Comparison of ENCODE assay signal across 8 cellular contexts in genomic region chr13:24264976-24265375, GRCh38. TPM values are rescaled to one million over a fixed set of nuclear protein-coding genes. Genes with fewer than 3 reads are reported as not detected.
DNase-seq lines count a peak whose midpoint lies in the region; FAIRE-seq and TF ChIP-seq lines count a peak whose summit lies in the region.

No MANE protein-coding gene starts in this region.

- H3K79me1 ChIP-seq in trophoblast cell (ENCODE audit: low read length) = no peaks in the 10 kb centered on the region

- no CpG with 5 or more reads among the region's 8 CpGs for WGBS in trophoblast cell (ENCODE audit: extremely low coverage, insufficient coverage, insufficient read length)

- no peak overlapping the region for H4K8ac ChIP-seq in trophoblast cell (ENCODE audit: low read depth, low read length)

- H3K27me3 ChIP-seq in trophoblast cell (ENCODE audit: insufficient read depth, low read length) = no peaks in the 10 kb centered on the region

- H3K18ac ChIP-seq in trophoblast cell (ENCODE audit: low read length) = no peak overlapping the region

- H3K9ac ChIP-seq in SK-N-MC (ENCODE audit: insufficient read length) = no peak overlapping the region
- H3K9ac ChIP-seq in trophoblast cell (ENCODE audit: low read length) = no peak overlapping the region

- H3K4ac ChIP-seq in trophoblast cell (ENCODE audit: low read depth, low read length) = no peak overlapping the region

- H3K36me3 ChIP-seq in SK-N-MC (ENCODE audit: insufficient read depth, low read length) (no peaks in the 10 kb centered on the region), trophoblast cell (ENCODE audit: control insufficient read depth in 1 of 2, insufficient read depth in 2 of 2, low read length in 2 of 2) (no peaks in the 10 kb centered on the region)

- no peaks in the 10 kb centered on the region for H3K4me1 ChIP-seq in trophoblast cell (ENCODE audit: control insufficient read depth in 1 of 2, insufficient read depth in 2 of 2, low read length in 2 of 2)

- H3K9me3 ChIP-seq in SK-N-MC (ENCODE audit: low read depth, low read length) (no peaks in the 10 kb centered on the region), trophoblast cell (ENCODE audit: insufficient read depth, low read depth, low read length) (no peaks in the 10 kb centered on the region)

- H2AFZ ChIP-seq in trophoblast cell (ENCODE audit: insufficient read depth, low read length, poor library complexity) = no peak overlapping the region

- no peak overlapping the region for H3K4me3 ChIP-seq in SK-N-MC
- no peak overlapping the region for H3K4me3 ChIP-seq in foreskin fibroblast (ENCODE audit: low read depth in 1 of 2, low read length in 2 of 2)
- H3K4me3 ChIP-seq in trophoblast cell (ENCODE audit: low read depth, low read length) = no peak overlapping the region

- no peak overlapping the region for H3K4me2 ChIP-seq in trophoblast cell (ENCODE audit: low read length)

- H3K14ac ChIP-seq in trophoblast cell (ENCODE audit: low read length) = no peak overlapping the region

- no peak for DNase-seq in GM12891 (ENCODE audit: insufficient read length, low spot score)
- DNase-seq in SK-N-MC (ENCODE audit: low read depth, low spot score) = no peak
- peak; percentile 68 for DNase-seq in activated gamma-delta T cell treated with anti-CD3 and anti-CD28 coated beads, Interleukin-2, amount 50 U/mL, for 16 hours (ENCODE audit: low read depth)
- peak; percentile 87 for DNase-seq in stimulated activated CD4-positive, alpha-beta T cell treated with anti-CD3 and anti-CD28 coated beads, Interleukin-15, amount 100 ng/mL, for 24 hours
- DNase-seq in foreskin fibroblast = no peak
- DNase-seq in trophoblast cell = no peak
- no peak for DNase-seq in occipital lobe (lab: John Stamatoyannopoulos, UW)
- no peak for DNase-seq in A172 (ENCODE audit: low spot score)

- no peak overlapping the region for H4K91ac ChIP-seq in trophoblast cell (ENCODE audit: low read depth, low read length)

- H2BK120ac ChIP-seq in trophoblast cell (ENCODE audit: insufficient read depth, low read length, poor library complexity) = no peak overlapping the region

- peak; percentile 79 for FAIRE-seq in GM12891 (lab: Jason Lieb, UNC)

- no peak for TF ChIP-seq CTCF in foreskin fibroblast (IDR thresholded peaks at IDR 0.05; ENCODE audit: low read depth, low read length)

- H3K27ac ChIP-seq in SK-N-MC = peak overlapping the region; percentile 80; the same call in 1 of the 2 replicates
- no peak overlapping the region for H3K27ac ChIP-seq in trophoblast cell (ENCODE audit: low read depth, low read length)

- H3K23ac ChIP-seq in trophoblast cell (ENCODE audit: low read length) = no peak overlapping the region

- no peak overlapping the region for H2BK12ac ChIP-seq in trophoblast cell (ENCODE audit: low read length)

- no peaks in the 10 kb centered on the region for H3K79me2 ChIP-seq in trophoblast cell (ENCODE audit: control insufficient read depth, insufficient read depth, low read length, poor library complexity)

- TF ChIP-seq POLR2A in GM12891 (IDR thresholded peaks at IDR 0.05; ENCODE audit: low read depth, low read length) = no peak

- H2BK5ac ChIP-seq in trophoblast cell (ENCODE audit: low read depth, low read length, poor library complexity) = no peak overlapping the region

- no peak overlapping the region for H4K12ac ChIP-seq in trophoblast cell (ENCODE audit: low read depth, low read length)

- H2AK5ac ChIP-seq in trophoblast cell (ENCODE audit: low read length) = no peak overlapping the region

TF ChIP-seq in GM12891, 5 proteins besides CTCF, POLR2A, EP300 and RAD21:
- TF ChIP-seq TAF1 (IDR thresholded peaks at IDR 0.05; ENCODE audit: low read depth, low read length) (no peak), SPI1 (IDR thresholded peaks at IDR 0.05; ENCODE audit: low read depth, low read length) (no peak), POLR2AphosphoS5 (IDR thresholded peaks at IDR 0.05; ENCODE audit: low read depth, low read length) (no peak), PAX5 (IDR thresholded peaks at IDR 0.05; ENCODE audit: insufficient read depth, low read length, severe bottlenecking) (no peak), POU2F2 (IDR thresholded peaks at IDR 0.05; ENCODE audit: low read depth, low read length) (no peak)

RNA-seq across cellular contexts. Expression of gene C1QTNF9, which starts 44.4 kb away (rescaled TPM):
- polyA plus RNA-seq in GM12891 (2012; ENCODE audit: low read depth, missing spikeins) = not detected
- polyA plus RNA-seq in trophoblast cell (2013) = 0.10 and 0.12 TPM in 2 replicates
- not detected for total RNA-seq in occipital lobe
- not detected in 2 replicates for total RNA-seq in A172 (2014; rRNA removed; shearing (Covaris generic))

Comparison
In these comparisons a context has a peak if more than half of its experiments do, and no peak if none do; other contexts are left out.
1. DNase-seq: peak in activated gamma-delta T cell treated with anti-CD3 and anti-CD28 coated beads, Interleukin-2, amount 50 U/mL, for 16 hours (single experiment) and stimulated activated CD4-positive, alpha-beta T cell treated with anti-CD3 and anti-CD28 coated beads, Interleukin-15, amount 100 ng/mL, for 24 hours (single experiment); none in GM12891 (single experiment), SK-N-MC (single experiment), foreskin fibroblast (0 of 2), trophoblast cell (0 of 2), occipital lobe (single experiment) and A172 (single experiment).